Comparison of ENCODE assay signal across 14 cellular contexts in the genomic region with DNA sequence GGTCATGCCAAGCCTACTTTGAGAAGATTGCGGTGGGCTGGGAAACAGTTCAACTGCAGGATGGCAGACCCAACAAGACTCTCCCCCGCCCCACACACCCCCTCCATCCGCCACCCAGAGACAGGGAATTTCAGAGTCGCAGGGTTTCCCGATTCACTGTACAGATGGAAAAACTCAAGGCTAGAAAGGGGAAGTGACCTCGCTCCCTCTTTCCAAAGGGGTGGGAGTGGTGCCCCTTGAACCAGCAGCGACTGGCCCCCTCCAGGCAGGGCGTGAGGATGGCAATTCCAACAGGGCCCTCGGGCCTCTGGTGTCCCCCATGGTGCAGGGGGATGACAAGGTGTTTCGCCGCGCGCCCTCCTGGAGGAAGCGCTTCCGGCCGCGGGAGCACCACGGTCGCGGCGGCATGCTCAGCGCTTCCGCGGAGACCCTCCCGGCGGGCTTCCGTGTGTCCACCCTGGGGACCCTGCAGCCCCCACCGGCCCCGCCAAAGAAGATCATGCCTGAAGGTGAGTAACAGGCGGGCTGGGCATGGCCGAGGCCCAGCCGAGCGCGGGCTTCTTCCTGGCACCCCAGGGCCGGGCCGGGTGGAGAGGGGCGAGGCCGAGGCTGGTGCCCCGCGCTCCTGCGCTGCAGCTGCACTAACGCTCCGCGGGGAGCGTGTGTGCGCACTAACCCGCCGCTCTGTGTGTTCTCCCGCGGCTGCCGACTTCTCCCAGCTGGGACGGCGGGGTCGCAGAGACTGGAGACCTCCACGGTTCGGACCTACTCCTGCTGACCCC. TPM values are rescaled to one million over a fixed set of nuclear protein-coding genes. Genes with fewer than 3 reads are reported as not detected.
DNase-seq lines count a peak whose midpoint lies in the region; ATAC-seq, FAIRE-seq and TF ChIP-seq lines count a peak whose summit lies in the region.
"Had no signal": no experiment of that assay in that cellular context is flagged by ENCODE, and none has a peak within 500 bp of the region (broad histone marks: within the 10 kb centered on the region; RNA-seq: fewer than 3 reads in every experiment).

No MANE protein-coding gene starts in this region.

- peaks cover 33% of the 10 kb centered on the region for H3K27me3 Mint-ChIP-seq in activated CD8-positive, alpha-beta T cell treated with anti-CD3 and anti-CD28 coated beads, Interleukin-2, amount 10 ng/mL, durations not matched to agents 7 days and 5 days (ENCODE audit: low read depth)

- H3K27ac Mint-ChIP-seq in activated CD8-positive, alpha-beta T cell treated with anti-CD3 and anti-CD28 coated beads, Interleukin-2, amount 10 ng/mL, durations not matched to agents 7 days and 5 days = no peak overlapping the region

- peaks cover 14% of the 10 kb centered on the region; the same call in 1 of the 2 replicates for H3K27me3 ChIP-seq in iPS DF 6.9 (ENCODE audit: control insufficient read depth, insufficient read depth, low read length)

- H3K36me3 Mint-ChIP-seq in activated CD8-positive, alpha-beta T cell treated with anti-CD3 and anti-CD28 coated beads, Interleukin-2, amount 10 ng/mL, durations not matched to agents 7 days and 5 days (ENCODE audit: low read depth) = peaks cover 6% of the 10 kb centered on the region

- no peaks in the 10 kb centered on the region for H3K36me3 ChIP-seq in iPS DF 6.9 (ENCODE audit: control insufficient read depth, insufficient read depth, low read length)

- H3K4me1 ChIP-seq in iPS DF 6.9 (ENCODE audit: control insufficient read depth, insufficient read depth, low read length) = 0 out of 2 replicates have a peak, but pooled peaks cover 2% of the 10 kb centered on the region

- DNase-seq in GM12891 (ENCODE audit: insufficient read length, low spot score) = no peak
- DNase-seq in activated CD8-positive, alpha-beta T cell treated with anti-CD3 and anti-CD28 coated beads, Interleukin-2, amount 10 ng/mL, durations not matched to agents 7 days and 5 days = no peak
- no peak for DNase-seq in iPS DF 6.9 (ENCODE audit: low read depth, low spot score)
- DNase-seq in retina = peak; percentile 82
- DNase-seq in 8988T = no peak
- DNase-seq: activated T-cell treated with anti-CD3 and anti-CD28 coated beads for 4 hours, Calu3 had no signal

- peak overlapping the region; percentile 22 for H3K4me3 Mint-ChIP-seq in activated CD8-positive, alpha-beta T cell treated with anti-CD3 and anti-CD28 coated beads, Interleukin-2, amount 10 ng/mL, durations not matched to agents 7 days and 5 days

- peak overlapping the region; percentile 34; the same call in 1 of the 2 replicates for H3K4me3 ChIP-seq in iPS DF 6.9 (ENCODE audit: low read length)

- ATAC-seq in activated CD8-positive, alpha-beta T cell treated with anti-CD3 and anti-CD28 coated beads, Interleukin-2, amount 10 ng/mL, durations not matched to agents 7 days and 5 days = peak; percentile 88
- ATAC-seq in GM21576 (IDR thresholded peaks at IDR 0.05; ENCODE audit: unreplicated experiment) (no peak), HG03521 (IDR thresholded peaks at IDR 0.05; ENCODE audit: unreplicated experiment) (no peak), HG02884 (IDR thresholded peaks at IDR 0.05; ENCODE audit: unreplicated experiment) (no peak)
- ATAC-seq: SK-N-SH treated with all-trans-retinoic acid at 6 μM for 48 hours had no signal

- POLR2A ChIA-PET in activated CD8-positive, alpha-beta T cell treated with anti-CD3 and anti-CD28 coated beads, Interleukin-2, amount 10 ng/mL, durations not matched to agents 7 days and 5 days (lab: Charles Lee) = no interaction called here

- H3K4me1 Mint-ChIP-seq in activated CD8-positive, alpha-beta T cell treated with anti-CD3 and anti-CD28 coated beads, Interleukin-2, amount 10 ng/mL, durations not matched to agents 7 days and 5 days (ENCODE audit: low read depth) = peaks cover 10% of the 10 kb centered on the region

- FAIRE-seq in GM12891 (lab: Jason Lieb, UNC) = peak; percentile 60
- FAIRE-seq: colon, islet of Langerhans had no signal

- no peak for TF ChIP-seq POLR2A in GM12891 (IDR thresholded peaks at IDR 0.05; ENCODE audit: low read depth, low read length)

- no CpG with 5 or more reads among the region's 56 CpGs for WGBS in iPS DF 6.9 (ENCODE audit: insufficient coverage, insufficient read length)

- no peaks in the 10 kb centered on the region for H3K9me3 ChIP-seq in iPS DF 6.9 (ENCODE audit: control insufficient read depth, insufficient read depth, low read length)

- no peak overlapping the region for H3K27ac ChIP-seq in iPS DF 6.9 (ENCODE audit: low read length)

- CTCF ChIA-PET in activated CD8-positive, alpha-beta T cell treated with anti-CD3 and anti-CD28 coated beads, Interleukin-2, amount 10 ng/mL, durations not matched to agents 7 days and 5 days (lab: Charles Lee) = interaction anchor here (1.8 kb wide), 1 partner anchor 97 kb away, joined by 6 read pairs; no protein-coding TSS in a partner anchor

- no peaks in the 10 kb centered on the region for H3K9me3 Mint-ChIP-seq in activated CD8-positive, alpha-beta T cell treated with anti-CD3 and anti-CD28 coated beads, Interleukin-2, amount 10 ng/mL, durations not matched to agents 7 days and 5 days (ENCODE audit: insufficient read depth)

TF ChIP-seq in GM12891, 5 proteins besides CTCF, POLR2A, EP300 and RAD21:
- TF ChIP-seq POLR2AphosphoS5 (IDR thresholded peaks at IDR 0.05; ENCODE audit: low read depth, low read length) (no peak), SPI1 (IDR thresholded peaks at IDR 0.05; ENCODE audit: low read depth, low read length) (peak; percentile 35; the same call in 1 of the 2 replicates)

RNA-seq across cellular contexts. Expression of a gene that starts 10.4 kb away (rescaled TPM):
- polyA plus RNA-seq in GM12891 (2012; ENCODE audit: low read depth, missing spikeins) = not detected
- not detected for total RNA-seq in activated CD8-positive, alpha-beta T cell treated with anti-CD3 and anti-CD28 coated beads, Interleukin-2, amount 10 ng/mL, durations not matched to agents 7 days and 5 days
- total RNA-seq: Calu3, temporal lobe had no signal

RNA-seq across cellular contexts. Expression of a gene that starts 49.1 kb away (rescaled TPM):
- 21.6 TPM for polyA plus RNA-seq in GM12891 (2012; ENCODE audit: low read depth, missing spikeins)
- total RNA-seq in activated CD8-positive, alpha-beta T cell treated with anti-CD3 and anti-CD28 coated beads, Interleukin-2, amount 10 ng/mL, durations not matched to agents 7 days and 5 days = 10 to 100 TPM; 31.9 to 32.0 TPM

RNA-seq across cellular contexts. Expression of a gene that starts 52.1 kb away (rescaled TPM):
- polyA plus RNA-seq in GM12891 (2012; ENCODE audit: low read depth, missing spikeins) = not detected
- total RNA-seq in activated CD8-positive, alpha-beta T cell treated with anti-CD3 and anti-CD28 coated beads, Interleukin-2, amount 10 ng/mL, durations not matched to agents 7 days and 5 days = not detected
